1 cellular context compared by ENCODE assay signal in the genomic region with DNA sequence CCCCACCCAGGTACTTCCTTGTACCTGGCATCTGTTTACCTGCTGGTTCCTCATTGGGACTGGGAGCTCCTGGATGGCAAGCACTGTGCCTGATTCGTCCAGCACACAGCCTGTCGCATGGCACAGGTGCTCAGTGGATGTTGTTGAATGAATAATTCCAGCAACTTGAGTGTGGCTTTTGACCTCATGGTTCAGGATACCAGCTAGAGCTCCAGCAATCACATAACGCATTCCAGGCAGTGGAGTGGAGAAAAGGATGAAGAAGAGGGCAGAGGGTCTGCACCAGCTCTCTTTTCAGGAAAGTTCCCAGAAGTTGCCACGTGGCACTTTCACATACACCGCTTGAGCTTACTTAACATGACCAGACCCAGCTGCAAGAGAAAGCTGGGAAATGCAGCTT.
TF ChIP-seq lines count a peak whose summit lies in the region.

No MANE protein-coding gene starts in this region.

TF ChIP-seq in endothelial cell of umbilical vein, 7 proteins besides CTCF, POLR2A, EP300 and RAD21:
- TF ChIP-seq JUN (IDR thresholded peaks at IDR 0.05; ENCODE audit: borderline replicate concordance, insufficient read depth, insufficient read length, low read depth) (no peak), GATA2 (IDR thresholded peaks at IDR 0.05; ENCODE audit: insufficient read depth, insufficient read length, low read depth, low read length) (no peak), FOS (IDR thresholded peaks at IDR 0.05; ENCODE audit: borderline replicate concordance, insufficient read depth, low read length) (no peak), MYC (IDR thresholded peaks at IDR 0.05; ENCODE audit: low read depth, low read length) (no peak), POLR2AphosphoS5 (IDR thresholded peaks at IDR 0.05; ENCODE audit: insufficient read depth, low read depth, low read length) (no peak), EZH2 (IDR thresholded peaks at IDR 0.05; ENCODE audit: borderline replicate concordance, low read depth, low read length, severe bottlenecking) (no peak)
- TF ChIP-seq, protein P1, sequence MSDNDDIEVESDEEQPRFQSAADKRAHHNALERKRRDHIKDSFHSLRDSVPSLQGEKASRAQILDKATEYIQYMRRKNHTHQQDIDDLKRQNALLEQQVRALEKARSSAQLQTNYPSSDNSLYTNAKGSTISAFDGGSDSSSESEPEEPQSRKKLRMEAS (IDR thresholded peaks at IDR 0.05; ENCODE audit: insufficient read depth, insufficient read length) = no peak
